ENCODE assay signal across 17 cellular contexts in the genomic region with DNA sequence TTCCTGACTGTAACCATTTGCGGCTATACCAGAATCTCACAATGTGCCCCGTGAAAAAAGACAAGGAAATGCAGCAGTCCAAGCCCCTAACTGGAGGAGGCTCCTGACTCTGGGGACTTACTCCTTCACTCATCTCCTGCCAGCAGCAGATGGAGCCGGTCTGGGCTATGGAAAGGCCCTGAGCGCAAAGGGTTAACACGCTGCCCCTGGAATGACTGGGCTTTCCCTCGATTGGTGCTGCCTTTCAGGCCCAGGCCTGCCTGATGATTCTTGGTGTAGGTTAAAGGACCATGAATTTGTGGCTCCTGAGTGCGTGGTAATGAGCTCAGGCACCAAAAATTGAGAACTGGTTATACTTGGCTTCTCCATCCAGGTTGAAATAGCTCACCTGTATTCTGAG. TPM values are rescaled to one million over a fixed set of nuclear protein-coding genes. Genes with fewer than 3 reads are reported as not detected.
A peak's percentile ranks its signal among the peaks of the same experiment; 100 is the strongest.
DNase-seq lines count a peak whose midpoint lies in the region; ATAC-seq and TF ChIP-seq lines count a peak whose summit lies in the region.
"Had no signal": no experiment of that assay in that cellular context is flagged by ENCODE, and none has a peak within 500 bp of the region (broad histone marks: within the 10 kb centered on the region; RNA-seq: fewer than 3 reads in every experiment).

No MANE protein-coding gene starts in this region.

- H3K9me1 ChIP-seq in IMR-90 (ENCODE audit: insufficient read depth, low read length), result peaks cover 4% of the 10 kb centered on the region

- H2BK5ac ChIP-seq in IMR-90 (ENCODE audit: low read depth, low read length, poor library complexity, severe bottlenecking), result no peak overlapping the region

- H3K56ac ChIP-seq in IMR-90 (ENCODE audit: extremely low read depth, insufficient read depth, low read length), result no peak overlapping the region

- TF ChIP-seq EP300 in sigmoid colon (IDR thresholded peaks at IDR 0.05), result no peak

- peak overlapping the region; percentile 24 to 38; a peak in 3 of 4 replicates for H4K8ac ChIP-seq in IMR-90 (ENCODE audit: low read depth in 2 of 2, low read length in 2 of 2)

- H2BK120ac ChIP-seq in IMR-90 (ENCODE audit: low read depth, low read length), result peak overlapping the region; percentile 65

- H3K79me1 ChIP-seq in IMR-90 (ENCODE audit: low read depth in 1 of 2, low read length in 2 of 2), result no peaks in the 10 kb centered on the region

- no peak overlapping the region for H2AFZ ChIP-seq in IMR-90 (replicated peaks; ENCODE audit: low read length, poor library complexity)

- TF ChIP-seq CTCF in IMR-90 (conservative IDR thresholded peaks at IDR 0.05; ENCODE audit: low read depth, low read length) (no peak), Peyer's patch (IDR thresholded peaks at IDR 0.05) (no peak), esophagus squamous epithelium (IDR thresholded peaks at IDR 0.05) (no peak), sigmoid colon (IDR thresholded peaks at IDR 0.05) (no peak)

- H3K14ac ChIP-seq in IMR-90 (replicated peaks; ENCODE audit: low read depth, low read length), result no peak overlapping the region

- DNase-seq in IMR-90 (no peak), Peyer's patch (no peak), esophagus squamous epithelium (lab: John Stamatoyannopoulos, UW) (no peak), sigmoid colon (no peak), COLO829 (ENCODE audit: low spot score) (no peak)
- no peak for DNase-seq in activated CD4-positive, CD25-positive, alpha-beta regulatory T cell treated with anti-CD3 and anti-CD28 coated beads, Interleukin-2, amount 50 U/mL, for 72 hours
- DNase-seq: activated CD8-positive, alpha-beta T cell treated with anti-CD3 and anti-CD28 coated beads for 36 hours; activated naive CD4-positive, alpha-beta T cell treated with anti-CD3 and anti-CD28 coated beads, Interleukin-2, amount 10 ng/mL, durations not matched to agents 7 days and 5 days; activated T-cell treated with anti-CD3 and anti-CD28 coated beads, Interleukin-2, amount 50 U/mL, for 24 hours; CD4-positive, alpha-beta memory T cell; DND-41; NCI-H187 treated with DMSO at 0.1 percent for 48 hours; stimulated activated CD4-positive, alpha-beta T cell treated with anti-CD3 and anti-CD28 coated beads, Interleukin-15, amount 100 ng/mL, for 24 hours had no signal

- H3K36me3 ChIP-seq in IMR-90 (ENCODE audit: control insufficient read depth, insufficient read depth, low read length), result no peaks in the 10 kb centered on the region
- H3K36me3 ChIP-seq in Peyer's patch, result no peaks in the 10 kb centered on the region
- no peaks in the 10 kb centered on the region for H3K36me3 ChIP-seq in esophagus squamous epithelium
- no peaks in the 10 kb centered on the region for H3K36me3 ChIP-seq in sigmoid colon
- H3K36me3 ChIP-seq: colonic mucosa, thoracic aorta had no signal

- intact Hi-C loops in IMR-90 (cut with micrococcal nuclease) (no loop called here), esophagus squamous epithelium (cut with DNase I) (no loop called here), sigmoid colon (cut with DNase I) (no loop called here)

- H2AK5ac ChIP-seq in IMR-90 (ENCODE audit: low read depth, low read length), result peak overlapping the region; percentile 60

- no peak overlapping the region for H3K23ac ChIP-seq in IMR-90 (ENCODE audit: low read depth, low read length)

- no peak overlapping the region for H3K4me2 ChIP-seq in IMR-90 (ENCODE audit: low read depth, low read length)

- in situ Hi-C loops in IMR-90 (cut with MboI; ENCODE audit: low sequenced_read_pairs), result no loop called here

- POLR2A ChIA-PET in IMR-90 (lab: Charles Lee; ENCODE audit: unreplicated experiment), result no interaction called here

- CTCF ChIA-PET in IMR-90 (lab: Yijun Ruan, JAX), result no interaction called here

- dilution Hi-C loops in IMR-90 (cut with HindIII; ENCODE audit: low sequenced_read_pairs, unreplicated experiment), result no loop called here

- no peak overlapping the region for H3K4me3 ChIP-seq in IMR-90 (ENCODE audit: insufficient read depth, low read depth, low read length)
- H3K4me3 ChIP-seq in Peyer's patch, result no peak overlapping the region
- H3K4me3 ChIP-seq in esophagus squamous epithelium, result no peak overlapping the region
- no peak overlapping the region for H3K4me3 ChIP-seq in sigmoid colon
- H3K4me3 ChIP-seq: colonic mucosa, lung, thoracic aorta had no signal

- H3K9me3 ChIP-seq in IMR-90 (ENCODE audit: control insufficient read depth, insufficient read depth, low read length), result peaks cover 3% of the 10 kb centered on the region
- no peaks in the 10 kb centered on the region for H3K9me3 ChIP-seq in Peyer's patch
- H3K9me3 ChIP-seq in esophagus squamous epithelium, result no peaks in the 10 kb centered on the region
- no peaks in the 10 kb centered on the region for H3K9me3 ChIP-seq in sigmoid colon
- H3K9me3 ChIP-seq: colonic mucosa, thoracic aorta had no signal

- H2BK15ac ChIP-seq in IMR-90 (ENCODE audit: low read depth, low read length), result peak overlapping the region; percentile 80; the same call in 1 of the 3 replicates

- no peak for TF ChIP-seq RAD21 in IMR-90 (IDR thresholded peaks at IDR 0.05; ENCODE audit: low read length)

- peak overlapping the region; percentile 38; the same call in 1 of the 2 replicates for H4K5ac ChIP-seq in IMR-90 (ENCODE audit: low read depth, low read length)

- no peak overlapping the region for H2AK9ac ChIP-seq in IMR-90 (replicated peaks; ENCODE audit: low read depth, low read length, poor library complexity)

- peak overlapping the region; percentile 31; the same call in 1 of the 2 replicates for H3K18ac ChIP-seq in IMR-90 (ENCODE audit: low read depth, low read length)

- peak overlapping the region; percentile 33 for H3K4ac ChIP-seq in IMR-90 (ENCODE audit: low read depth, low read length)

- peak overlapping the region; percentile 57; the same call in 1 of the 2 replicates for H4K91ac ChIP-seq in IMR-90 (ENCODE audit: insufficient read depth, low read depth, low read length)

- H3K9ac ChIP-seq in IMR-90 (ENCODE audit: low read depth, low read length), result no peak overlapping the region

- ATAC-seq in IMR-90 (ENCODE audit: low read depth), result no peak
- no peak for ATAC-seq in esophagus mucosa
- ATAC-seq: activated CD8-positive, alpha-beta T cell treated with anti-CD3 and anti-CD28 coated beads for 36 hours had no signal

- H4K20me1 ChIP-seq in IMR-90 (ENCODE audit: insufficient read depth, low read length), result no peaks in the 10 kb centered on the region

- no peak overlapping the region for H3K27ac ChIP-seq in IMR-90 (ENCODE audit: insufficient read depth, low read length)
- peak overlapping the region in 3 of 4 donors; percentile 5 to 44 (median 31) for H3K27ac ChIP-seq in Peyer's patch
- peak overlapping the region; percentile 5 to 88 (median 71) for H3K27ac ChIP-seq in esophagus squamous epithelium
- peak overlapping the region in 3 of 4 donors; percentile 37 to 54 (median 54) for H3K27ac ChIP-seq in sigmoid colon

- no TSS peak for BruUV-seq in IMR-90 (replicated peaks; lab: Mats Ljungman, UMichigan)

- H3K4me1 ChIP-seq in IMR-90 (ENCODE audit: control insufficient read depth, insufficient read depth, low read length) (peaks cover 31% of the 10 kb centered on the region), Peyer's patch (peaks cover 0 to 8% (median 0%) of the 10 kb centered on the region in 4 donors), esophagus squamous epithelium (peaks cover 0 to 19% (median 10%) of the 10 kb centered on the region in 3 donors), sigmoid colon (peaks cover 0 to 18% (median 14%) of the 10 kb centered on the region in 4 donors)
- H3K4me1 ChIP-seq: colonic mucosa had no signal

- H3K27me3 ChIP-seq in IMR-90 (ENCODE audit: control insufficient read depth, insufficient read depth, low read length) (no peaks in the 10 kb centered on the region), Peyer's patch (no peaks in the 10 kb centered on the region), esophagus squamous epithelium (no peaks in the 10 kb centered on the region), sigmoid colon (no peaks in the 10 kb centered on the region)
- H3K27me3 ChIP-seq: colonic mucosa had no signal

- no peak for TF ChIP-seq POLR2A in IMR-90 (IDR thresholded peaks at IDR 0.05; ENCODE audit: low read depth, low read length)
- TF ChIP-seq POLR2A in Peyer's patch (IDR thresholded peaks at IDR 0.05), result no peak
- TF ChIP-seq POLR2A in esophagus squamous epithelium (IDR thresholded peaks at IDR 0.05), result no peak
- no peak for TF ChIP-seq POLR2A in sigmoid colon (IDR thresholded peaks at IDR 0.05)

- 88% methylated on average over 4 of the region's 7 CpGs; no CpG with 5 or more reads in 1 of the 2 experiments for WGBS in IMR-90 (ENCODE audit: extremely low coverage in 2 of 2, insufficient read length in 1 of 2), 2 experiments
- 72 to 79% methylated on average over 3 to 4 of the region's 7 CpGs for WGBS in esophagus squamous epithelium, 2 donors
- whole genome bisulfite sequencing in sigmoid colon, 2 donors, result 84 to 89% methylated on average over 7 of the region's 7 CpGs

- peak overlapping the region; percentile 33 for H2BK20ac ChIP-seq in IMR-90 (ENCODE audit: low read depth, low read length)

TF ChIP-seq in IMR-90, 13 proteins besides CTCF, POLR2A, EP300 and RAD21:
- TF ChIP-seq, protein P1, sequence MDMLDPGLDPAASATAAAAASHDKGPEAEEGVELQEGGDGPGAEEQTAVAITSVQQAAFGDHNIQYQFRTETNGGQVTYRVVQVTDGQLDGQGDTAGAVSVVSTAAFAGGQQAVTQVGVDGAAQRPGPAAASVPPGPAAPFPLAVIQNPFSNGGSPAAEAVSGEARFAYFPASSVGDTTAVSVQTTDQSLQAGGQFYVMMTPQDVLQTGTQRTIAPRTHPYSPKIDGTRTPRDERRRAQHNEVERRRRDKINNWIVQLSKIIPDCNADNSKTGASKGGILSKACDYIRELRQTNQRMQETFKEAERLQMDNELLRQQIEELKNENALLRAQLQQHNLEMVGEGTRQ (IDR thresholded peaks at IDR 0.05; ENCODE audit: low read depth, low read length), result no peak
- TF ChIP-seq FOS (IDR thresholded peaks at IDR 0.05; ENCODE audit: low read depth, low read length), result no peak

RNA-seq across cellular contexts. Expression of a gene that starts 42.3 kb away (rescaled TPM):
- total RNA-seq in IMR-90 (2012; rRNA removed), result 14.7 and 19.7 TPM in 2 replicates
- polyA plus RNA-seq in IMR-90 (2012; rRNA removed), result 11.0 and 12.8 TPM in 2 replicates
- polyA plus RNA-seq in IMR-90 (2012; cell fraction: cytosol; rRNA removed), result 8.5 and 15.7 TPM in 2 replicates
- 7.3 and 8.8 TPM in 2 replicates for polyA plus RNA-seq in IMR-90 (2012; cell fraction: nucleus; rRNA removed; ENCODE audit: low replicate concordance)
- 100 to 1,000 TPM in 2 of 4 donors, 10 to 100 TPM in 2; 18.6 to 196 (median 89.0) TPM for total RNA-seq in Peyer's patch
- total RNA-seq in esophagus squamous epithelium, result 100 to 1,000 TPM in 1 of 4 donors, 10 to 100 TPM in 1, 1 to 10 TPM in 2; 4.6 to 117 (median 35.6) TPM
- 100 to 1,000 TPM in 1 of 4 donors, 10 to 100 TPM in 3; 21.7 to 211 (median 81.9) TPM for total RNA-seq in sigmoid colon
- 10 to 100 TPM in 1 of 3 donors, 1 to 10 TPM in 2; 1.2 to 36.6 (median 8.4) TPM for polyA plus RNA-seq in sigmoid colon
- total RNA-seq in esophagus mucosa, result 1.8 TPM
- total RNA-seq: activated CD8-positive, alpha-beta T cell treated with anti-CD3 and anti-CD28 coated beads for 36 hours; CD4-positive, alpha-beta memory T cell had no signal
- polyA plus RNA-seq: CD4-positive, alpha-beta memory T cell had no signal
